ENCODE assay signal across 20 cellular contexts in the genomic region with DNA sequence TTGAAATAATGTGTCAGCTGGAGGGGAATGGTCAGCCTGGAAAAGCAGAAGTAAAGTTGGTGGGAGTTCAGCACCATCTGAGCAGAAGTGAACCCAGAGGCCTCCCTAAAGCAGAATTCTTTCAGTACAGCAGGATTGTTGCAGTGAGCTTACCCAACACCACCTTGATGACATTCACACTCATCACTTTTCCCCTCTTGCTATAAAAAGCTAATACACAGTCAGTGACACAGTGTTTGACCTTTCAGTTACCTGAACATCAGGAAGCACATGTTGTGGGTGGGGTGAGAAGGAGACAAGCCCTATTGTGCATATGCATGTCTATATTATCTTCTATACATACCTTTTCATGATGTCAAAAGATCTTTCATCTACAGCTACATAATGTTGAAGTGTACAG.
"Had no signal": no experiment of that assay in that cellular context is flagged by ENCODE, and none has a peak within 500 bp of the region (broad histone marks: within the 10 kb centered on the region; RNA-seq: fewer than 3 reads in every experiment).

No MANE protein-coding gene starts in this region.

- H3K4me3 ChIP-seq: heart left ventricle, mucosa of descending colon, right atrium auricular region, sigmoid colon, skin epidermis, testis, tibial nerve, upper lobe of right lung, vagina had no signal

- DNase-seq: dermis blood vessel endothelial cell; erythroblast; foreskin melanocyte; heart left ventricle; hippocampal formation; left colon; mucosa of descending colon; naive thymus-derived CD8-positive, alpha-beta T cell; sigmoid colon; stimulated activated CD4-positive, alpha-beta T cell treated with anti-CD3 and anti-CD28 coated beads, Interleukin-2, amount 100 ng/mL, for 24 hours; stimulated activated CD4-positive, alpha-beta T cell treated with anti-CD3 and anti-CD28 coated beads, Interleukin-4, amount 100 ng/mL, for 4 hours; stimulated activated naive B cell treated with anti-CD40 and anti-IgM and Interleukin-4, amounts not matched to agents 10 μg/mL and 1 μg/mL and 100 μg/mL, for 72 hours; stimulated activated naive CD8-positive, alpha-beta T cell treated with anti-CD3 and anti-CD28 coated beads, Interleukin-15, amount 100 ng/mL, for 72 hours; testis; upper lobe of right lung had no signal

- H3K4me1 ChIP-seq: heart left ventricle, right atrium auricular region, sigmoid colon, testis, tibial nerve, upper lobe of right lung, vagina had no signal

- H3K9me3 ChIP-seq: mucosa of descending colon, neutrophil, right atrium auricular region, sigmoid colon, testis, upper lobe of right lung, vagina had no signal

- H3K27ac ChIP-seq: heart left ventricle, neutrophil, right atrium auricular region, sigmoid colon, skin epidermis, testis, tibial nerve, upper lobe of right lung, vagina had no signal

- H3K27me3 ChIP-seq: heart left ventricle, neutrophil, right atrium auricular region, sigmoid colon, testis, tibial nerve, upper lobe of right lung, vagina had no signal

- ATAC-seq: heart left ventricle; left colon; mucosa of descending colon; naive thymus-derived CD8-positive, alpha-beta T cell; stimulated activated naive B cell treated with anti-CD40 and anti-IgM and Interleukin-4, amounts not matched to agents 10 μg/mL and 1 μg/mL and 100 μg/mL, for 72 hours; stimulated activated naive CD8-positive, alpha-beta T cell treated with anti-CD3 and anti-CD28 coated beads, Interleukin-15, amount 100 ng/mL, for 72 hours; upper lobe of right lung had no signal

- H3K36me3 ChIP-seq: heart left ventricle, neutrophil, right atrium auricular region, sigmoid colon, tibial nerve, upper lobe of right lung, vagina had no signal
